In the genomic region with DNA sequence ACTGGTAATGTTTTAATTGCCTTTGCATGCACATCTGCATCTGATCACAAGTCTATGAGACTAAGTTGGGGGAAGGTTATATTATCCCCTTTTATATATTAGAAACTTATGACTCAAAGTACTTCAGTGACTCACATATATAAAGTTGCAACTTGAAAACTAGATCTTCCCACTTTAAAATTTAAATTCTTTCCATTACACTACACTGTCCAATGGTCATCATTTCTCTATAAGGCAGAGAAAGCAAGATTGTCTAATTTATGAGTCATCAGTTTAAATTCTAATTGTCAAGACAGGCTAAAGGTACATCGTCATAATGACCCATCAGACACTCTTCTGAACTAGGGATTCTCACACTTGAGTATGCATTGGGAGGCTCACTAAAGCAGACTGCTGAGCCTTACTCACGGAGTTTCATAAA, we compare ENCODE assay signal across 1 cellular context.
TF ChIP-seq lines count a peak whose summit lies in the region.

No MANE protein-coding gene starts in this region.

TF ChIP-seq in endothelial cell of umbilical vein, 7 proteins besides CTCF, POLR2A, EP300 and RAD21:
- peak; percentile 3 for TF ChIP-seq JUN (IDR thresholded peaks at IDR 0.05; ENCODE audit: borderline replicate concordance, insufficient read depth, insufficient read length, low read depth)
- no peak for TF ChIP-seq MYC (IDR thresholded peaks at IDR 0.05; ENCODE audit: low read depth, low read length)
